ENCODE assay signal across 37 cellular contexts in the genomic region with DNA sequence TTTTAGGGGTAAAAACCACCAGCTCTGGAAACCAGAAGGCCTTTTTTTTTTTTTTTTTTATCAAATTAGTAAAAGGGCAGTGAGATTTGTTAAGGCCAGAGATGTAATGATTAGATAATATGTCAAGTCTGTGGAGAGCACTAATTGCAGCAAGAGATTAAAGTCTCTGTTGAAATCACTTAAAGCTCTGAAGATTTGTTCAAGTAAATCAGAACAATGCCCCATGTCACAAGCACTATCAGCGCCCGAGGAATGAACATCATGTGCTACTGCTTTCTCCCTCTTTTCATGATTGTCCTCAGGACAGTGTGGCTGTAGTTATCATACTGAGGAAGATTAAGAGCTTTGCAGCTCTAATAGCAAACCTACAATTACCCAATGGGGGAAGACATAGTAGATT.
DNase-seq lines count a peak whose midpoint lies in the region; ATAC-seq, FAIRE-seq and TF ChIP-seq lines count a peak whose summit lies in the region.
"Had no signal": no experiment of that assay in that cellular context is flagged by ENCODE, and none has a peak within 500 bp of the region (broad histone marks: within the 10 kb centered on the region; RNA-seq: fewer than 3 reads in every experiment).

No MANE protein-coding gene starts in this region.

- no peaks in the 10 kb centered on the region for H3K27me3 ChIP-seq in pancreas
- H3K27me3 ChIP-seq: colonic mucosa, neutrophil had no signal

- FAIRE-seq in D721Med (lab: Jason Lieb, UNC) (peak; percentile 44), pancreas (lab: Jason Lieb, UNC) (no peak)
- FAIRE-seq: bronchial epithelial cell, GM12878, HTR-8/SVneo, urothelium cell line had no signal

- H3K27ac ChIP-seq in pancreas, result no peak overlapping the region
- H3K27ac ChIP-seq: colonic mucosa, left ventricle myocardium inferior, neutrophil, prostate gland, VCaP had no signal

- WGBS in pancreas, 2 donors, result 81 to 88% methylated on average over 2 of the region's 2 CpGs

- no peak overlapping the region for H3K4me3 ChIP-seq in pancreas
- H3K4me3 ChIP-seq: colonic mucosa, GM12878, left ventricle myocardium inferior, MG63, prostate gland had no signal

- H3K4me1 Mint-ChIP-seq in activated CD8-positive, alpha-beta memory T cell treated with anti-CD3 and anti-CD28 coated beads, Interleukin-2, amount 10 ng/mL, durations not matched to agents 7 days and 5 days, result no peaks in the 10 kb centered on the region
- no peaks in the 10 kb centered on the region for H3K4me1 Mint-ChIP-seq in activated CD4-positive, alpha-beta memory T cell treated with anti-CD3 and anti-CD28 coated beads, Interleukin-2, amount 10 ng/mL, durations not matched to agents 7 days and 5 days
- H3K4me1 Mint-ChIP-seq: activated naive CD8-positive, alpha-beta T cell treated with anti-CD3 and anti-CD28 coated beads, Interleukin-2, amount 10 ng/mL, durations not matched to agents 7 days and 5 days; stimulated activated naive B cell treated with anti-CD40 and anti-IgM and Interleukin-4, amounts not matched to agents 10 μg/mL and 1 μg/mL and 100 μg/mL, for 72 hours had no signal

- H3K4me3 Mint-ChIP-seq in activated CD8-positive, alpha-beta memory T cell treated with anti-CD3 and anti-CD28 coated beads, Interleukin-2, amount 10 ng/mL, durations not matched to agents 7 days and 5 days, result no peak overlapping the region
- H3K4me3 Mint-ChIP-seq in activated CD4-positive, alpha-beta memory T cell treated with anti-CD3 and anti-CD28 coated beads, Interleukin-2, amount 10 ng/mL, durations not matched to agents 7 days and 5 days, result no peak overlapping the region
- H3K4me3 Mint-ChIP-seq: activated naive CD8-positive, alpha-beta T cell treated with anti-CD3 and anti-CD28 coated beads, Interleukin-2, amount 10 ng/mL, durations not matched to agents 7 days and 5 days; CD8-positive, alpha-beta T cell; stimulated activated naive B cell treated with anti-CD40 and anti-IgM and Interleukin-4, amounts not matched to agents 10 μg/mL and 1 μg/mL and 100 μg/mL, for 72 hours had no signal

- POLR2A ChIA-PET in activated CD4-positive, alpha-beta memory T cell treated with anti-CD3 and anti-CD28 coated beads, Interleukin-2, amount 10 ng/mL, durations not matched to agents 7 days and 5 days (lab: Charles Lee), result no interaction called here

- no peaks in the 10 kb centered on the region for H3K9me3 ChIP-seq in pancreas
- H3K9me3 ChIP-seq: colonic mucosa, left ventricle myocardium inferior, MG63, neutrophil, prostate gland had no signal

- H3K9me3 Mint-ChIP-seq in activated CD8-positive, alpha-beta memory T cell treated with anti-CD3 and anti-CD28 coated beads, Interleukin-2, amount 10 ng/mL, durations not matched to agents 7 days and 5 days (ENCODE audit: low read depth), result no peaks in the 10 kb centered on the region
- no peaks in the 10 kb centered on the region for H3K9me3 Mint-ChIP-seq in activated CD4-positive, alpha-beta memory T cell treated with anti-CD3 and anti-CD28 coated beads, Interleukin-2, amount 10 ng/mL, durations not matched to agents 7 days and 5 days
- H3K9me3 Mint-ChIP-seq: activated naive CD8-positive, alpha-beta T cell treated with anti-CD3 and anti-CD28 coated beads, Interleukin-2, amount 10 ng/mL, durations not matched to agents 7 days and 5 days; CD8-positive, alpha-beta T cell; stimulated activated naive B cell treated with anti-CD40 and anti-IgM and Interleukin-4, amounts not matched to agents 10 μg/mL and 1 μg/mL and 100 μg/mL, for 72 hours had no signal

- no peak for DNase-seq in D721Med (ENCODE audit: insufficient read length, low spot score)
- DNase-seq in SK-N-DZ (ENCODE audit: low spot score), result peak; percentile 4
- DNase-seq in globus pallidus (ENCODE audit: low spot score), result peak; percentile 68
- peak; percentile 23 for DNase-seq in retina
- no peak for DNase-seq in activated CD8-positive, alpha-beta memory T cell treated with anti-CD3 and anti-CD28 coated beads, Interleukin-2, amount 10 ng/mL, durations not matched to agents 7 days and 5 days
- DNase-seq in pancreas, result no peak
- no peak for DNase-seq in activated CD4-positive, alpha-beta memory T cell treated with anti-CD3 and anti-CD28 coated beads, Interleukin-2, amount 10 ng/mL, durations not matched to agents 7 days and 5 days
- DNase-seq: activated CD4-positive, alpha-beta T cell treated with anti-CD3 and anti-CD28 coated beads for 4 hours; activated gamma-delta T cell; activated naive CD8-positive, alpha-beta T cell treated with anti-CD3 and anti-CD28 coated beads, Interleukin-2, amount 10 ng/mL, durations not matched to agents 7 days and 5 days; activated T-cell treated with anti-CD3 and anti-CD28 coated beads, Interleukin-2, amount 50 U/mL, for 1 hour; AML-193; aorta; CD8-positive, alpha-beta T cell; colonic mucosa; DMS 273 treated with DMSO at 0.1 percent for 48 hours; effector CD8-positive, alpha-beta T cell; erythroblast; H7; islet precursor cell; KG1; left ventricle myocardium inferior; MG63; NCI-H1105 treated with DMSO at 0.1 percent for 48 hours; NCI-H2029; NCI-H524; Right ventricle myocardium superior; stimulated activated naive B cell treated with anti-CD40 and anti-IgM and Interleukin-4, amounts not matched to agents 10 μg/mL and 1 μg/mL and 100 μg/mL, for 72 hours; T1000 had no signal

- H3K27ac Mint-ChIP-seq in activated CD8-positive, alpha-beta memory T cell treated with anti-CD3 and anti-CD28 coated beads, Interleukin-2, amount 10 ng/mL, durations not matched to agents 7 days and 5 days, result no peak overlapping the region
- no peak overlapping the region for H3K27ac Mint-ChIP-seq in activated CD4-positive, alpha-beta memory T cell treated with anti-CD3 and anti-CD28 coated beads, Interleukin-2, amount 10 ng/mL, durations not matched to agents 7 days and 5 days
- H3K27ac Mint-ChIP-seq: activated naive CD8-positive, alpha-beta T cell treated with anti-CD3 and anti-CD28 coated beads, Interleukin-2, amount 10 ng/mL, durations not matched to agents 7 days and 5 days; CD8-positive, alpha-beta T cell; stimulated activated naive B cell treated with anti-CD40 and anti-IgM and Interleukin-4, amounts not matched to agents 10 μg/mL and 1 μg/mL and 100 μg/mL, for 72 hours had no signal

- ATAC-seq in GM21526 (IDR thresholded peaks at IDR 0.05; ENCODE audit: low FRiP score, unreplicated experiment) (no peak), pancreas (no peak)
- ATAC-seq in activated CD8-positive, alpha-beta memory T cell treated with anti-CD3 and anti-CD28 coated beads, Interleukin-2, amount 10 ng/mL, durations not matched to agents 7 days and 5 days, result no peak
- ATAC-seq: CD8-positive, alpha-beta T cell; GM12878; stimulated activated naive B cell treated with anti-CD40 and anti-IgM and Interleukin-4, amounts not matched to agents 10 μg/mL and 1 μg/mL and 100 μg/mL, for 72 hours had no signal

- no peaks in the 10 kb centered on the region for H3K36me3 Mint-ChIP-seq in activated CD8-positive, alpha-beta memory T cell treated with anti-CD3 and anti-CD28 coated beads, Interleukin-2, amount 10 ng/mL, durations not matched to agents 7 days and 5 days
- H3K36me3 Mint-ChIP-seq in activated CD4-positive, alpha-beta memory T cell treated with anti-CD3 and anti-CD28 coated beads, Interleukin-2, amount 10 ng/mL, durations not matched to agents 7 days and 5 days (ENCODE audit: low read depth), result no peaks in the 10 kb centered on the region
- H3K36me3 Mint-ChIP-seq: activated naive CD8-positive, alpha-beta T cell treated with anti-CD3 and anti-CD28 coated beads, Interleukin-2, amount 10 ng/mL, durations not matched to agents 7 days and 5 days; CD8-positive, alpha-beta T cell; stimulated activated naive B cell treated with anti-CD40 and anti-IgM and Interleukin-4, amounts not matched to agents 10 μg/mL and 1 μg/mL and 100 μg/mL, for 72 hours had no signal

- no peak for TF ChIP-seq CTCF in D721Med (IDR thresholded peaks at IDR 0.05; ENCODE audit: insufficient read depth, missing control alignments)
- TF ChIP-seq CTCF in pancreas (IDR thresholded peaks at IDR 0.05), result no peak

- H3K4me1 ChIP-seq in pancreas, result no peaks in the 10 kb centered on the region
- H3K4me1 ChIP-seq: colonic mucosa, left ventricle myocardium inferior, prostate gland had no signal

- no peaks in the 10 kb centered on the region for H3K27me3 Mint-ChIP-seq in activated CD8-positive, alpha-beta memory T cell treated with anti-CD3 and anti-CD28 coated beads, Interleukin-2, amount 10 ng/mL, durations not matched to agents 7 days and 5 days
- no peaks in the 10 kb centered on the region for H3K27me3 Mint-ChIP-seq in activated CD4-positive, alpha-beta memory T cell treated with anti-CD3 and anti-CD28 coated beads, Interleukin-2, amount 10 ng/mL, durations not matched to agents 7 days and 5 days
- H3K27me3 Mint-ChIP-seq: activated naive CD8-positive, alpha-beta T cell treated with anti-CD3 and anti-CD28 coated beads, Interleukin-2, amount 10 ng/mL, durations not matched to agents 7 days and 5 days; stimulated activated naive B cell treated with anti-CD40 and anti-IgM and Interleukin-4, amounts not matched to agents 10 μg/mL and 1 μg/mL and 100 μg/mL, for 72 hours had no signal

- intact Hi-C loops in pancreas (cut with DNase I), result no loop called here

- CTCF ChIA-PET in activated CD8-positive, alpha-beta memory T cell treated with anti-CD3 and anti-CD28 coated beads, Interleukin-2, amount 10 ng/mL, durations not matched to agents 7 days and 5 days (lab: Charles Lee), result interaction anchor here (0.7 kb wide), 1 partner anchor 1936 kb away, joined by 3 read pairs; no protein-coding TSS in a partner anchor
- CTCF ChIA-PET in activated CD4-positive, alpha-beta memory T cell treated with anti-CD3 and anti-CD28 coated beads, Interleukin-2, amount 10 ng/mL, durations not matched to agents 7 days and 5 days (lab: Charles Lee), result interaction anchor here (0.6 kb wide), 1 partner anchor 150 kb away, joined by 4 read pairs; no protein-coding TSS in a partner anchor

- no peaks in the 10 kb centered on the region for H3K36me3 ChIP-seq in pancreas
- H3K36me3 ChIP-seq: colonic mucosa, left ventricle myocardium inferior, MG63, neutrophil, prostate gland had no signal

Comparison
In these comparisons a context has a peak if more than half of its experiments do, and no peak if none do; other contexts are left out.
1. DNase-seq: peak in SK-N-DZ (single experiment), globus pallidus (single experiment) and retina (single experiment); none in D721Med (single experiment), activated CD8-positive, alpha-beta memory T cell treated with anti-CD3 and anti-CD28 coated beads, Interleukin-2, amount 10 ng/mL, durations not matched to agents 7 days and 5 days (single experiment), pancreas (0 of 6) and activated CD4-positive, alpha-beta memory T cell treated with anti-CD3 and anti-CD28 coated beads, Interleukin-2, amount 10 ng/mL, durations not matched to agents 7 days and 5 days (single experiment).